ENCODE assay signal across 1 cellular context in the genomic region with DNA sequence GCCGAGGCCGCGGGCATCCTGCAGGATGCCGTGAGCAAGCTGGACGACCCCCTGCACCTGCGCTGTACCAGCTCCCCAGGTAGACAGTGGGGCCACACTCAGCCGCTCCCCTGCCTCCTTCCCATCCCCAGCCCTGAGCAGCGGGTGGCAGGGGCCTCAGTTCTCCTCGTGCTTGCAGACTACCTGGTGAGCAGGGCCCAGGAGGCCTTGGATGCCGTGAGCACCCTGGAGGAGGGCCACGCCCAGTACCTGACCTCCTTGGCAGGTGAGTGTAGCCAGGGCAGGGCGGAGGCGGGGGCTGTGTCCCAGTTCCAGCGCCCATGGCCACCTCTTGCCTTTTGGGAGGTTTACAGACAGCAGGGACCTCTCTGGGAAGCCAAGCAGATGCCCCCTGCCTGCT.
TF ChIP-seq lines count a peak whose summit lies in the region.

No MANE protein-coding gene starts in this region.

TF ChIP-seq in HEK293, 187 proteins besides CTCF, POLR2A, EP300 and RAD21 (continued from another document):
- peak; percentile 13; the same call in 1 of the 2 replicates for TF ChIP-seq GLIS2 (tag by site-specific recombination; IDR thresholded peaks at IDR 0.05)
